ENCODE assay signal across 1 cellular context in genomic region chr12:80320121-80320678, GRCh38.
TF ChIP-seq lines count a peak whose summit lies in the region.

No MANE protein-coding gene starts in this region.

TF ChIP-seq in WTC11, 78 proteins besides CTCF, POLR2A, EP300 and RAD21 (continued from another document):
- TF ChIP-seq E2F4 (CRISPR knock-in tag; IDR thresholded peaks at IDR 0.05; ENCODE audit: borderline replicate concordance, low read depth) (no peak), ZBTB43 (CRISPR knock-in tag; IDR thresholded peaks at IDR 0.05) (no peak)
